15 cellular contexts compared by ENCODE assay signal in genomic region chr18:50658601-50659000, GRCh38.
DNase-seq lines count a peak whose midpoint lies in the region; ATAC-seq, FAIRE-seq and TF ChIP-seq lines count a peak whose summit lies in the region.
"Had no signal": no experiment of that assay in that cellular context is flagged by ENCODE, and none has a peak within 500 bp of the region (broad histone marks: within the 10 kb centered on the region; RNA-seq: fewer than 3 reads in every experiment).

No MANE protein-coding gene starts in this region.

- no peak for DNase-seq in WTC11 (ENCODE audit: low spot score)
- no peak for DNase-seq in dorsolateral prefrontal cortex
- DNase-seq in mesenteric fat pad (ENCODE audit: low spot score): peak; percentile 55
- DNase-seq in urothelium cell line (ENCODE audit: low spot score): no peak
- no peak for DNase-seq in activated CD4-positive, alpha-beta T cell treated with anti-CD3 and anti-CD28 coated beads, Interleukin-2, amount 50 U/mL, for 48 hours
- no peak for DNase-seq in breast epithelium (ENCODE audit: low spot score in 2 of 2)
- DNase-seq: CD8-positive, alpha-beta T cell; NCI-H1105; NCI-H2081 treated with DMSO at 0.1 percent for 48 hours; NCI-H510A; NCI-H774 had no signal

- no peak for TF ChIP-seq POLR2A in breast epithelium (IDR thresholded peaks at IDR 0.05)

- peak overlapping the region in 1 of 3 donors; percentile 17 for H3K9ac ChIP-seq in skeletal muscle tissue (ENCODE audit: low read depth in 1 of 3, low read length in 3 of 3)
- H3K9ac ChIP-seq: BLaER1 treated with 17β-estradiol and CSF1 and Interleukin-3, amounts not matched to agents 10 nM and 100 nM had no signal

- ATAC-seq in WTC11 (no peak), HG02870 (IDR thresholded peaks at IDR 0.05; ENCODE audit: unreplicated experiment) (no peak)
- ATAC-seq: CD8-positive, alpha-beta T cell; K562 had no signal

- FAIRE-seq in urothelium cell line (lab: Jason Lieb, UNC): no peak
- FAIRE-seq: K562 had no signal

- H3K9me3 Mint-ChIP-seq in WTC11: peaks cover 22% of the 10 kb centered on the region

- no peaks in the 10 kb centered on the region for H3K36me3 ChIP-seq in skeletal muscle tissue (ENCODE audit: control insufficient read depth in 3 of 3, insufficient read depth in 3 of 3, low read length in 3 of 3)
- H3K36me3 ChIP-seq in breast epithelium: no peaks in the 10 kb centered on the region
- H3K36me3 ChIP-seq: BLaER1 treated with 17β-estradiol and CSF1 and Interleukin-3, amounts not matched to agents 10 nM and 100 nM had no signal

- no peaks in the 10 kb centered on the region for H3K36me3 Mint-ChIP-seq in WTC11
- H3K36me3 Mint-ChIP-seq: CD8-positive, alpha-beta T cell had no signal

- CTCF ChIA-PET in WTC11 (lab: Charles Lee): interaction anchor here (1.8 to 2.2 kb wide), 2 partner anchors 14 to 126 kb away, joined by 6 read pairs; no protein-coding TSS in a partner anchor

- peak overlapping the region; percentile 32; the same call in 1 of the 2 replicates for H3K27ac Mint-ChIP-seq in WTC11
- H3K27ac Mint-ChIP-seq: CD8-positive, alpha-beta T cell had no signal

- TF ChIP-seq CTCF in WTC11 (IDR thresholded peaks at IDR 0.05) (no peak), dorsolateral prefrontal cortex (IDR thresholded peaks at IDR 0.05 in 54 of 56, conservative IDR thresholded peaks at IDR 0.05 in 2 of 56; ENCODE audit: low read depth in 1 of 56, partially characterized antibody in 56 of 56) (no peak), breast epithelium (IDR thresholded peaks at IDR 0.05) (no peak)

- H3K4me3 Mint-ChIP-seq in WTC11: no peak overlapping the region
- H3K4me3 Mint-ChIP-seq: CD8-positive, alpha-beta T cell had no signal

- H3K4me1 Mint-ChIP-seq in WTC11: peaks cover 37% of the 10 kb centered on the region

- POLR2A ChIA-PET in WTC11 (lab: Charles Lee): no interaction called here

- intact Hi-C loops in dorsolateral prefrontal cortex (cut with DNase I) (no loop called here), breast epithelium (cut with DNase I; ENCODE audit: low total_unique reads) (no loop called here)

- no peaks in the 10 kb centered on the region; the same call in 1 of the 2 replicates for H3K27me3 Mint-ChIP-seq in WTC11 (ENCODE audit: low read depth)

- no peaks in the 10 kb centered on the region for H3K27me3 ChIP-seq in dorsolateral prefrontal cortex
- H3K27me3 ChIP-seq in skeletal muscle tissue (ENCODE audit: control insufficient read depth in 3 of 3, insufficient read depth in 3 of 3, low read length in 3 of 3): no peaks in the 10 kb centered on the region
- no peaks in the 10 kb centered on the region for H3K27me3 ChIP-seq in breast epithelium
- H3K27me3 ChIP-seq: BLaER1 treated with 17β-estradiol and CSF1 and Interleukin-3, amounts not matched to agents 10 nM and 100 nM had no signal

- H3K27ac ChIP-seq in dorsolateral prefrontal cortex: peak overlapping the region in 46 of 59 donors; percentile 5 to 96 (median 48)
- H3K27ac ChIP-seq in skeletal muscle tissue (ENCODE audit: low read depth, low read length): peak overlapping the region; percentile 73
- H3K27ac ChIP-seq in breast epithelium: no peak overlapping the region
- H3K27ac ChIP-seq: BLaER1 treated with 17β-estradiol and CSF1 and Interleukin-3, amounts not matched to agents 10 nM and 100 nM had no signal

- H3K9me3 ChIP-seq in skeletal muscle tissue (ENCODE audit: control insufficient read depth in 3 of 3, low read length in 3 of 3) (peaks cover 0 to 5% (median 0%) of the 10 kb centered on the region in 3 donors), breast epithelium (peaks cover 0 to 10% of the 10 kb centered on the region in 2 donors)

- H3K4me1 ChIP-seq in skeletal muscle tissue (ENCODE audit: control insufficient read depth in 3 of 3, insufficient read depth in 3 of 3, low read length in 3 of 3) (peaks cover 66 to 74% (median 71%) of the 10 kb centered on the region in 3 donors), breast epithelium (no peaks in the 10 kb centered on the region)

- H3K4me3 ChIP-seq in dorsolateral prefrontal cortex (no peak overlapping the region), skeletal muscle tissue (ENCODE audit: low read length in 3 of 3) (no peak overlapping the region), breast epithelium (no peak overlapping the region)
- H3K4me3 ChIP-seq: BLaER1 treated with 17β-estradiol and CSF1 and Interleukin-3, amounts not matched to agents 10 nM and 100 nM; K562 had no signal

TF ChIP-seq in WTC11, 78 proteins besides CTCF, POLR2A, EP300 and RAD21 (continues in another document):
- TF ChIP-seq, protein P1, sequence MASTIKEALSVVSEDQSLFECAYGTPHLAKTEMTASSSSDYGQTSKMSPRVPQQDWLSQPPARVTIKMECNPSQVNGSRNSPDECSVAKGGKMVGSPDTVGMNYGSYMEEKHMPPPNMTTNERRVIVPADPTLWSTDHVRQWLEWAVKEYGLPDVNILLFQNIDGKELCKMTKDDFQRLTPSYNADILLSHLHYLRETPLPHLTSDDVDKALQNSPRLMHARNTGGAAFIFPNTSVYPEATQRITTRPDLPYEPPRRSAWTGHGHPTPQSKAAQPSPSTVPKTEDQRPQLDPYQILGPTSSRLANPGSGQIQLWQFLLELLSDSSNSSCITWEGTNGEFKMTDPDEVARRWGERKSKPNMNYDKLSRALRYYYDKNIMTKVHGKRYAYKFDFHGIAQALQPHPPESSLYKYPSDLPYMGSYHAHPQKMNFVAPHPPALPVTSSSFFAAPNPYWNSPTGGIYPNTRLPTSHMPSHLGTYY (CRISPR knock-in tag; IDR thresholded peaks at IDR 0.05): no peak
- TF ChIP-seq HMGXB4 (CRISPR knock-in tag; IDR thresholded peaks at IDR 0.05) (no peak), MYBL2 (CRISPR knock-in tag; IDR thresholded peaks at IDR 0.05) (no peak), ATF1 (CRISPR knock-in tag; IDR thresholded peaks at IDR 0.05) (no peak), ZNF138 (CRISPR knock-in tag; conservative IDR thresholded peaks at IDR 0.05) (no peak), ZNF671 (CRISPR knock-in tag; IDR thresholded peaks at IDR 0.05) (no peak), ZNF263 (CRISPR knock-in tag; IDR thresholded peaks at IDR 0.05; ENCODE audit: low read depth) (no peak), ZNF396 (CRISPR knock-in tag; IDR thresholded peaks at IDR 0.05; ENCODE audit: borderline replicate concordance) (no peak), NFYB (CRISPR knock-in tag; conservative IDR thresholded peaks at IDR 0.05; ENCODE audit: low read depth) (no peak), ETV6 (CRISPR knock-in tag; IDR thresholded peaks at IDR 0.05) (no peak), FOXK1 (CRISPR knock-in tag; IDR thresholded peaks at IDR 0.05) (no peak), RELA (CRISPR knock-in tag; IDR thresholded peaks at IDR 0.05; ENCODE audit: borderline replicate concordance) (no peak), CBFB (CRISPR knock-in tag; IDR thresholded peaks at IDR 0.05; ENCODE audit: low read depth) (no peak)
- TF ChIP-seq, protein P2, sequence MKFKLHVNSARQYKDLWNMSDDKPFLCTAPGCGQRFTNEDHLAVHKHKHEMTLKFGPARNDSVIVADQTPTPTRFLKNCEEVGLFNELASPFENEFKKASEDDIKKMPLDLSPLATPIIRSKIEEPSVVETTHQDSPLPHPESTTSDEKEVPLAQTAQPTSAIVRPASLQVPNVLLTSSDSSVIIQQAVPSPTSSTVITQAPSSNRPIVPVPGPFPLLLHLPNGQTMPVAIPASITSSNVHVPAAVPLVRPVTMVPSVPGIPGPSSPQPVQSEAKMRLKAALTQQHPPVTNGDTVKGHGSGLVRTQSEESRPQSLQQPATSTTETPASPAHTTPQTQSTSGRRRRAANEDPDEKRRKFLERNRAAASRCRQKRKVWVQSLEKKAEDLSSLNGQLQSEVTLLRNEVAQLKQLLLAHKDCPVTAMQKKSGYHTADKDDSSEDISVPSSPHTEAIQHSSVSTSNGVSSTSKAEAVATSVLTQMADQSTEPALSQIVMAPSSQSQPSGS (CRISPR knock-in tag; IDR thresholded peaks at IDR 0.05; ENCODE audit: borderline replicate concordance, low read depth): no peak
- TF ChIP-seq, protein P3, sequence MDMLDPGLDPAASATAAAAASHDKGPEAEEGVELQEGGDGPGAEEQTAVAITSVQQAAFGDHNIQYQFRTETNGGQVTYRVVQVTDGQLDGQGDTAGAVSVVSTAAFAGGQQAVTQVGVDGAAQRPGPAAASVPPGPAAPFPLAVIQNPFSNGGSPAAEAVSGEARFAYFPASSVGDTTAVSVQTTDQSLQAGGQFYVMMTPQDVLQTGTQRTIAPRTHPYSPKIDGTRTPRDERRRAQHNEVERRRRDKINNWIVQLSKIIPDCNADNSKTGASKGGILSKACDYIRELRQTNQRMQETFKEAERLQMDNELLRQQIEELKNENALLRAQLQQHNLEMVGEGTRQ (CRISPR knock-in tag; IDR thresholded peaks at IDR 0.05): no peak
- TF ChIP-seq, protein P4, sequence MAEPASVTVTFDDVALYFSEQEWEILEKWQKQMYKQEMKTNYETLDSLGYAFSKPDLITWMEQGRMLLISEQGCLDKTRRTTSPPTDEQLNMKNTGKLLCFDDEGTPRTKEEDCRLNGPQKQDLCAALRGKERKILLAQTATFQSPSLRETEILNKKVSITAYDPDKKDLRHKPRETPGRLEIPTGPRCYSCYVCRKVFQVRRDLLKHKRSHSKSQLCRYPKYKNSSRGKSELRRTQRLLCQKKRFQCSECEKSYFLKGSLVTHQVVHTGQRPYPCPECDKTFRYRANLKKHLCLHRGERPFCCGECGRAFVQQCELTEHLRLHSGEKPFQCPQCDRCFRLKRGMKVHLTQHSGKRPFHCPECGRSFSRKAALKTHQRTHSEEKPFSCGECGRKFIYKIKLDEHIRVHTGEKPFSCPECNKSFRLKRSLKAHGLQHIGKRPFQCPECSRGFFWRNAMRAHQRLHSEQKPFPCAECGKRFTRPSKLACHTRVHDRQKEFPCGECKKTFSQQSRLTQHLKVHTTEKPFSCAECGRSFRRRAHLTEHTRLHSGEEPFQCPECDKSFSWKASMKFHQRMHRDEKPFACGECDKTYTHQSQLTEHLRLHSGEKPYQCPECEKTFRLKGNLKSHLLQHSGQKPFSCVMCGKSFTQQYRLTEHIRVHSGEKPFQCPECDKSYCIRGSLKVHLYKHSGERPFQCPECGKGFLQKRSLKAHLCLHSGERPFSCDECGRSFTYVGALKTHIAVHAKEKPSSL (CRISPR knock-in tag; conservative IDR thresholded peaks at IDR 0.05): no peak

Comparison
In these comparisons a context has a peak if more than half of its experiments do, and no peak if none do; other contexts are left out.
1. H3K27ac ChIP-seq: peak in dorsolateral prefrontal cortex (46 of 59) and skeletal muscle tissue (single experiment); none in breast epithelium (0 of 2).